ENCODE assay signal across 13 cellular contexts in genomic region chr22:35561796-35562526, GRCh38. TPM values are rescaled to one million over a fixed set of nuclear protein-coding genes. Genes with fewer than 3 reads are reported as not detected.
DNase-seq lines count a peak whose midpoint lies in the region; ATAC-seq, FAIRE-seq and TF ChIP-seq lines count a peak whose summit lies in the region.
"Had no signal": no experiment of that assay in that cellular context is flagged by ENCODE, and none has a peak within 500 bp of the region (broad histone marks: within the 10 kb centered on the region; RNA-seq: fewer than 3 reads in every experiment).

No MANE protein-coding gene starts in this region.

- H3K9ac ChIP-seq in PC-3 (ENCODE audit: low read length), result no peak overlapping the region
- no peak overlapping the region for H3K9ac ChIP-seq in fibroblast of lung (ENCODE audit: insufficient read depth, low read length)

- peak; percentile 43 for DNase-seq in activated CD8-positive, alpha-beta memory T cell treated with anti-CD3 and anti-CD28 coated beads, Interleukin-2, amount 10 ng/mL, durations not matched to agents 7 days and 5 days
- DNase-seq in activated CD8-positive, alpha-beta memory T cell treated with anti-CD3 and anti-CD28 coated beads, Interleukin-2, amount 50 U/mL, for 4 hours, result no peak
- DNase-seq in PC-3 (peak; percentile 31), fibroblast of lung (ENCODE audit: low read depth in 2 of 2) (peak; percentile 47 to 91), urothelium cell line (ENCODE audit: low spot score) (peak; percentile 96), left ventricle myocardium inferior (no peak)
- DNase-seq: NCI-H1930; stimulated activated CD4-positive, alpha-beta T cell treated with anti-CD3 and anti-CD28 coated beads, Interleukin-2, amount 100 ng/mL, for 48 hours; tibial artery had no signal

- no peak overlapping the region for H3K27ac ChIP-seq in PC-3 (ENCODE audit: low read length)
- no peak overlapping the region for H3K27ac ChIP-seq in fibroblast of lung (ENCODE audit: insufficient read depth, low read length)
- H3K27ac ChIP-seq in left ventricle myocardium inferior (replicated peaks), result no peak overlapping the region
- H3K27ac ChIP-seq: tibial artery had no signal

- H3K4me1 ChIP-seq in PC-3 (ENCODE audit: insufficient read depth, low read length) (no peaks in the 10 kb centered on the region; the same call in 1 of the 2 replicates), fibroblast of lung (ENCODE audit: control insufficient read depth, extremely low read depth, insufficient read depth, low read length) (no peaks in the 10 kb centered on the region), left ventricle myocardium inferior (peaks cover 22% of the 10 kb centered on the region)
- H3K4me1 ChIP-seq: tibial artery had no signal

- H3K27me3 ChIP-seq in PC-3 (ENCODE audit: low read length), result no peaks in the 10 kb centered on the region
- H3K27me3 ChIP-seq in fibroblast of lung (ENCODE audit: control insufficient read depth, insufficient read depth, low read length), result peaks cover 5% of the 10 kb centered on the region
- peaks cover 9% of the 10 kb centered on the region for H3K27me3 ChIP-seq in left ventricle myocardium inferior (ENCODE audit: low read depth)

- no peaks in the 10 kb centered on the region for H3K36me3 ChIP-seq in PC-3 (ENCODE audit: low read depth, low read length)
- no peaks in the 10 kb centered on the region for H3K36me3 ChIP-seq in fibroblast of lung (ENCODE audit: control insufficient read depth, insufficient read depth, low read length)
- H3K36me3 ChIP-seq in left ventricle myocardium inferior, result no peaks in the 10 kb centered on the region
- H3K36me3 ChIP-seq: tibial artery had no signal

- no TSS peak for BruUV-seq in PC-3 (replicated peaks; lab: Mats Ljungman, UMichigan)

- intact Hi-C loops in PC-3 (cut with micrococcal nuclease), result no loop called here
- intact Hi-C loops in left ventricle myocardium inferior (cut with micrococcal nuclease), result no loop called here

- peak; percentile 96 for FAIRE-seq in urothelium cell line (lab: Jason Lieb, UNC)

- TF ChIP-seq CTCF in PC-3 (conservative IDR thresholded peaks at IDR 0.05; ENCODE audit: low read depth, low read length), result no peak
- no peak for TF ChIP-seq CTCF in fibroblast of lung (conservative IDR thresholded peaks at IDR 0.05 in 1 of 2, IDR thresholded peaks at IDR 0.05 in 1 of 2; ENCODE audit: low read depth in 1 of 2, low read length in 2 of 2)
- TF ChIP-seq CTCF in left ventricle myocardium inferior (IDR thresholded peaks at IDR 0.05; ENCODE audit: borderline replicate concordance), result no peak

- no peak for ATAC-seq in activated CD8-positive, alpha-beta memory T cell treated with anti-CD3 and anti-CD28 coated beads, Interleukin-2, amount 10 ng/mL, durations not matched to agents 7 days and 5 days
- ATAC-seq in PC-3, result peak; percentile 33; the same call in 1 of the 2 replicates
- no peak for ATAC-seq in GM21723 (IDR thresholded peaks at IDR 0.05; ENCODE audit: unreplicated experiment)
- no peak for ATAC-seq in HG02938 (IDR thresholded peaks at IDR 0.05; ENCODE audit: unreplicated experiment)

- POLR2A ChIA-PET in PC-3 (lab: Charles Lee; ENCODE audit: unreplicated experiment), result no interaction called here

- H3K9me2 ChIP-seq in PC-3 (replicated peaks; ENCODE audit: low read length), result no peaks in the 10 kb centered on the region

- H3K4me3 Mint-ChIP-seq in activated CD8-positive, alpha-beta memory T cell treated with anti-CD3 and anti-CD28 coated beads, Interleukin-2, amount 10 ng/mL, durations not matched to agents 7 days and 5 days, result no peak overlapping the region
- H3K4me3 Mint-ChIP-seq: dendritic cell treated with granulocyte-macrophage colony-stimulating factor and Interleukin-4, amounts not matched to agents 40 ng/mL and 50 ng/mL, for 4 days; nephron had no signal

- H3K36me3 Mint-ChIP-seq in activated CD8-positive, alpha-beta memory T cell treated with anti-CD3 and anti-CD28 coated beads, Interleukin-2, amount 10 ng/mL, durations not matched to agents 7 days and 5 days, result no peaks in the 10 kb centered on the region

- H3K4me2 ChIP-seq in PC-3 (ENCODE audit: low read length) (no peak overlapping the region), fibroblast of lung (ENCODE audit: extremely low read depth, insufficient read depth, low read length) (no peak overlapping the region)

- H3K4me3 ChIP-seq in PC-3 (ENCODE audit: low read length), result no peak overlapping the region
- H3K4me3 ChIP-seq in fibroblast of lung (replicated peaks in 1 of 4; ENCODE audit: control extremely low read depth in 1 of 4, insufficient read depth in 1 of 4, low read depth in 3 of 4, low read length in 4 of 4), result no peak overlapping the region
- H3K4me3 ChIP-seq in left ventricle myocardium inferior, result no peak overlapping the region
- H3K4me3 ChIP-seq: tibial artery had no signal

- CTCF ChIA-PET in activated CD8-positive, alpha-beta memory T cell treated with anti-CD3 and anti-CD28 coated beads, Interleukin-2, amount 10 ng/mL, durations not matched to agents 7 days and 5 days (lab: Charles Lee), result no interaction called here
- CTCF ChIA-PET in PC-3 (lab: Charles Lee), result no interaction called here

- peaks cover 34% of the 10 kb centered on the region for H3K27me3 Mint-ChIP-seq in activated CD8-positive, alpha-beta memory T cell treated with anti-CD3 and anti-CD28 coated beads, Interleukin-2, amount 10 ng/mL, durations not matched to agents 7 days and 5 days

- H2AFZ ChIP-seq in PC-3 (ENCODE audit: low read length) (no peak overlapping the region), fibroblast of lung (ENCODE audit: low read length) (no peak overlapping the region)

- H3K79me2 ChIP-seq in PC-3 (ENCODE audit: low read length) (no peaks in the 10 kb centered on the region), fibroblast of lung (ENCODE audit: control insufficient read depth, insufficient read depth, low read length) (no peaks in the 10 kb centered on the region)

- no peaks in the 10 kb centered on the region for H3F3A ChIP-seq in PC-3 (ENCODE audit: low read length, unreplicated experiment)

- no peaks in the 10 kb centered on the region for H3K9me3 Mint-ChIP-seq in activated CD8-positive, alpha-beta memory T cell treated with anti-CD3 and anti-CD28 coated beads, Interleukin-2, amount 10 ng/mL, durations not matched to agents 7 days and 5 days (ENCODE audit: low read depth)
- H3K9me3 Mint-ChIP-seq: dendritic cell treated with granulocyte-macrophage colony-stimulating factor and Interleukin-4, amounts not matched to agents 40 ng/mL and 50 ng/mL, for 4 days had no signal

- no peak overlapping the region for H3K27ac Mint-ChIP-seq in activated CD8-positive, alpha-beta memory T cell treated with anti-CD3 and anti-CD28 coated beads, Interleukin-2, amount 10 ng/mL, durations not matched to agents 7 days and 5 days
- H3K27ac Mint-ChIP-seq: dendritic cell treated with granulocyte-macrophage colony-stimulating factor and Interleukin-4, amounts not matched to agents 40 ng/mL and 50 ng/mL, for 4 days; nephron had no signal

- H4K20me1 ChIP-seq in PC-3 (ENCODE audit: low read length) (no peaks in the 10 kb centered on the region), fibroblast of lung (ENCODE audit: control insufficient read depth, extremely low read depth, insufficient read depth, low read length) (no peaks in the 10 kb centered on the region)

- H3K4me1 Mint-ChIP-seq in activated CD8-positive, alpha-beta memory T cell treated with anti-CD3 and anti-CD28 coated beads, Interleukin-2, amount 10 ng/mL, durations not matched to agents 7 days and 5 days, result peaks cover 12% of the 10 kb centered on the region

- no peaks in the 10 kb centered on the region for H3K9me3 ChIP-seq in PC-3 (ENCODE audit: low read length)
- no peaks in the 10 kb centered on the region for H3K9me3 ChIP-seq in fibroblast of lung (ENCODE audit: control insufficient read depth, insufficient read depth, low read depth, low read length)
- H3K9me3 ChIP-seq in left ventricle myocardium inferior (replicated peaks), result no peaks in the 10 kb centered on the region
- H3K9me3 ChIP-seq: tibial artery had no signal

RNA-seq across cellular contexts. Expression of gene RASD2, which starts 21.3 kb away (rescaled TPM):
- total RNA-seq in activated CD8-positive, alpha-beta memory T cell treated with anti-CD3 and anti-CD28 coated beads, Interleukin-2, amount 10 ng/mL, durations not matched to agents 7 days and 5 days, result under 1 TPM in 1 of 2 experiments, not detected in 1; 0.09 TPM
- total RNA-seq in PC-3 (2014; rRNA removed) (0.07 and 0.46 TPM in 2 replicates), fibroblast of lung (under 0.01 TPM in 2 replicates), left ventricle myocardium inferior (5.0 TPM)
- polyA plus RNA-seq in fibroblast of lung, result 0.01 TPM in 1 of 2 replicates, not detected in the other
- polyA plus RNA-seq in fibroblast of lung (2012), result not detected in 2 replicates
- 0.08 TPM in 1 of 2 replicates, not detected in the other for polyA minus RNA-seq in fibroblast of lung (ENCODE audit: low replicate concordance)

RNA-seq across cellular contexts. Expression of gene MB, which starts 55.2 kb away (rescaled TPM):
- total RNA-seq in activated CD8-positive, alpha-beta memory T cell treated with anti-CD3 and anti-CD28 coated beads, Interleukin-2, amount 10 ng/mL, durations not matched to agents 7 days and 5 days, result 1 to 10 TPM in 1 of 2 experiments, not detected in 1; 2.6 TPM
- total RNA-seq in PC-3 (2014; rRNA removed) (14.6 and 21.6 TPM in 2 replicates), fibroblast of lung (not detected in 2 replicates), left ventricle myocardium inferior (16,708 TPM)
- polyA plus RNA-seq in fibroblast of lung, result not detected in 2 replicates
- not detected in 2 replicates for polyA plus RNA-seq in fibroblast of lung (2012)
- not detected in 2 replicates for polyA minus RNA-seq in fibroblast of lung (ENCODE audit: low replicate concordance)

Comparison
In these comparisons a context has a peak if more than half of its experiments do, and no peak if none do; other contexts are left out.
1. DNase-seq: peak in activated CD8-positive, alpha-beta memory T cell treated with anti-CD3 and anti-CD28 coated beads, Interleukin-2, amount 10 ng/mL, durations not matched to agents 7 days and 5 days (single experiment), PC-3 (single experiment), fibroblast of lung (2 of 2) and urothelium cell line (single experiment); none in activated CD8-positive, alpha-beta memory T cell treated with anti-CD3 and anti-CD28 coated beads, Interleukin-2, amount 50 U/mL, for 4 hours (single experiment) and left ventricle myocardium inferior (single experiment).
2. RNA of gene MB, which starts 55.2 kb away (total RNA-seq): 16,708 TPM in left ventricle myocardium inferior (single experiment); 14.6 to 21.6 TPM in PC-3, 2.6 TPM in activated CD8-positive, alpha-beta memory T cell treated with anti-CD3 and anti-CD28 coated beads, Interleukin-2, amount 10 ng/mL, durations not matched to agents 7 days and 5 days and not detected in fibroblast of lung; every median in the first group is over 100 times any median in the second.